27 cellular contexts compared by ENCODE assay signal in genomic region chr18:30492552-30493129, GRCh38.
"Had no signal": no experiment of that assay in that cellular context is flagged by ENCODE, and none has a peak within 500 bp of the region (broad histone marks: within the 10 kb centered on the region; RNA-seq: fewer than 3 reads in every experiment).

No MANE protein-coding gene starts in this region.

- H3K36me3 Mint-ChIP-seq: mesothelial cell of epicardium; naive B cell; natural killer cell treated with Interleukin-12 subunit alpha and Interleukin-12 subunit beta and Interleukin-15 and Interleukin-18, amount 100 ng/mL, for 72 hours; neural progenitor cell had no signal

- H3K79me2 ChIP-seq: hepatocyte, parathyroid adenoma had no signal

- FAIRE-seq: endothelial cell of umbilical vein, kidney, small intestine, urothelium cell line had no signal

- DNase-seq: dermis blood vessel endothelial cell; effector memory CD4-positive, alpha-beta T cell; foreskin keratinocyte; heart left ventricle; kidney; left lung; mucosa of descending colon; naive B cell; right lobe of liver; small intestine; stimulated activated CD4-positive, alpha-beta T cell treated with anti-CD3 and anti-CD28 coated beads, Interleukin-15, amount 100 ng/mL, for 24 hours; stimulated activated CD4-positive, alpha-beta T cell treated with anti-CD3 and anti-CD28 coated beads, Interleukin-2, amount 100 ng/mL, for 48 hours; stimulated activated naive CD4-positive, alpha-beta T cell treated with Interleukin-2 at 50 U/mL for 16 hours; upper lobe of left lung had no signal

- H3K27ac Mint-ChIP-seq: mesothelial cell of epicardium; naive B cell; natural killer cell treated with Interleukin-12 subunit alpha and Interleukin-12 subunit beta and Interleukin-15 and Interleukin-18, amount 100 ng/mL, for 72 hours; neural progenitor cell; progenitor cell of endocrine pancreas had no signal

- H3K4me3 Mint-ChIP-seq: mesothelial cell of epicardium; naive B cell; natural killer cell treated with Interleukin-12 subunit alpha and Interleukin-12 subunit beta and Interleukin-15 and Interleukin-18, amount 100 ng/mL, for 72 hours; neural progenitor cell had no signal

- H3K36me3 ChIP-seq: esophagus muscularis mucosa, gastroesophageal sphincter, heart left ventricle, left lung, neural progenitor cell, right lobe of liver, thoracic aorta, tibial nerve, upper lobe of left lung had no signal

- H3K27me3 Mint-ChIP-seq: naive B cell; natural killer cell treated with Interleukin-12 subunit alpha and Interleukin-12 subunit beta and Interleukin-15 and Interleukin-18, amount 100 ng/mL, for 72 hours; progenitor cell of endocrine pancreas had no signal

- H3K4me1 Mint-ChIP-seq: naive B cell had no signal

- H3K4me2 ChIP-seq: hepatocyte, neural progenitor cell had no signal

- H3K4me1 ChIP-seq: esophagus muscularis mucosa, gastroesophageal sphincter, heart left ventricle, left lung, neural progenitor cell, parathyroid adenoma, right lobe of liver, tibial nerve, upper lobe of left lung had no signal

- H2AFZ ChIP-seq: hepatocyte, neural progenitor cell, parathyroid adenoma had no signal

- H3K27me3 ChIP-seq: esophagus muscularis mucosa, foreskin keratinocyte, gastroesophageal sphincter, heart left ventricle, hepatocyte, left lung, neural progenitor cell, right lobe of liver, tibial nerve, upper lobe of left lung had no signal

- H3K9me3 ChIP-seq: esophagus muscularis mucosa, gastroesophageal sphincter, heart left ventricle, left lung, mucosa of descending colon, right lobe of liver, thoracic aorta, tibial nerve, upper lobe of left lung had no signal

- H3K9ac ChIP-seq: neural progenitor cell, parathyroid adenoma had no signal

- H3K27ac ChIP-seq: coronary artery, esophagus muscularis mucosa, foreskin keratinocyte, gastroesophageal sphincter, heart left ventricle, hepatocyte, left lung, neural progenitor cell, parathyroid adenoma, right lobe of liver, thoracic aorta, tibial nerve, upper lobe of left lung had no signal

- H3K9me3 Mint-ChIP-seq: neural progenitor cell had no signal

- ATAC-seq: foreskin keratinocyte, gastroesophageal sphincter, heart left ventricle, left lung, mucosa of descending colon, right lobe of liver had no signal

- H3K4me3 ChIP-seq: coronary artery, esophagus muscularis mucosa, gastroesophageal sphincter, heart left ventricle, hepatocyte, left lung, mucosa of descending colon, neural progenitor cell, right lobe of liver, thoracic aorta, tibial nerve, upper lobe of left lung had no signal
